Comparison of ENCODE assay signal across 26 cellular contexts in genomic region chr18:24561369-24561768, GRCh38.
"Had no signal": no experiment of that assay in that cellular context is flagged by ENCODE, and none has a peak within 500 bp of the region (broad histone marks: within the 10 kb centered on the region; RNA-seq: fewer than 3 reads in every experiment).

No MANE protein-coding gene starts in this region.

- H3K27ac ChIP-seq: brain microvascular endothelial cell, cardiac muscle cell, PC-9 had no signal

- H3K36me3 ChIP-seq: brain microvascular endothelial cell, cardiac muscle cell, MG63 had no signal

- DNase-seq: activated CD4-positive, alpha-beta T cell treated with anti-CD3 and anti-CD28 coated beads for 48 hours; activated CD4-positive, alpha-beta T cell treated with anti-CD3 and anti-CD28 coated beads, Interleukin-2, amount 50 U/mL, for 48 hours; activated CD4-positive, CD25-positive, alpha-beta regulatory T cell treated with anti-CD3 and anti-CD28 coated beads, Interleukin-2, amount 50 U/mL, for 72 hours; activated CD8-positive, alpha-beta memory T cell treated with anti-CD3 and anti-CD28 coated beads, Interleukin-2, amount 10 ng/mL, durations not matched to agents 7 days and 5 days; activated gamma-delta T cell; activated naive CD4-positive, alpha-beta T cell treated with anti-CD3 and anti-CD28 coated beads for 36 hours; activated naive CD8-positive, alpha-beta T cell treated with anti-CD3 and anti-CD28 coated beads for 36 hours; activated T-cell treated with anti-CD3 and anti-CD28 coated beads, Interleukin-2, amount 50 U/mL, for 4 hours; brain microvascular endothelial cell; cerebellar nuclear complex; MG63; MV-4-11; NCI-H1092 treated with DMSO at 0.1 percent for 48 hours; NCI-H1417 treated with DMSO at 0.1 percent for 48 hours; NCI-H1694; NCI-H2029; NCI-H2171; NCI-H345; NCI-H510A; NCI-H526 treated with DMSO at 0.1 percent for 48 hours; PC-9; SIG-M5; T-helper 17 cell; T-helper 9 cell had no signal

- H3K9me3 ChIP-seq: MG63 had no signal

- H3K4me3 ChIP-seq: cardiac muscle cell, MG63, PC-9 had no signal

- H3K4me2 ChIP-seq: PC-9 had no signal

- ATAC-seq: activated CD8-positive, alpha-beta memory T cell treated with anti-CD3 and anti-CD28 coated beads, Interleukin-2, amount 10 ng/mL, durations not matched to agents 7 days and 5 days; activated T-cell treated with anti-CD3 and anti-CD28 coated beads, Interleukin-2, amount 50 U/mL, for 4 hours; activated T-helper 17 cell treated with anti-CD3 and anti-CD28 coated beads, Interleukin-2, amount 50 U/mL, for 72 hours; T-helper 17 cell had no signal

- H3K27me3 ChIP-seq: brain microvascular endothelial cell, cardiac muscle cell, MG63 had no signal
